8 cellular contexts compared by ENCODE assay signal in the genomic region with DNA sequence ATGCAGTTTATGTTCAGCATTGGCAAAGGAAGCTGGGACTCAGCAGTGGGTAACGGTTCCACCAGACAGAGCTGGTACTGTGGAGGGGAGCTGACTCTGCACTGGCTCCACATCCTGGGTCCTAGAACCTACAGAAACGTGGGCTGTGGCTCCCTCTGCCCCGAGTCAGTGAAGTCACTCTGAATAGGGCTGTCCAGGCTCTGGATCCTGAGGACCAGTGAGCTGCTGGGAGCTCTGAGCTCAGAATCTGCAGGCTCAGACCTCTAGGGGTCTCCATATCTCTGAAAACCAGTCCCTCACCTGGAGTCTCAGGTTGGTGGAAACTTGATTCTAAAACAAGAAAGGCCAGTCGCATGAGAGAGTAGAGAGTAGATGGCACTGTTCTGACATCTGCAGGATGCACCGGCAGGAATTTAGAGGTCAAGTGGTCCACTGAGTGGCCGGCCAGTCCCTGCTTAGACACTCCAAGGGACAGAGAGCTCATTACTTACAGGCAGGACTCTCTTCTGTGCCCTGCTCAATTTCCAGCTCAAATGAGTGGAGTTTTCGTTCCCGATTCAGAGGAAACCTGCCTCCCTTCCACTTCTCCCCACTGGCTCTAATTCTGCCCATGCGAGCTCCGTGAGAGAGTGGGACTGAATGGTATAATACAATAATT. TPM values are rescaled to one million over a fixed set of nuclear protein-coding genes. Genes with fewer than 3 reads are reported as not detected.
DNase-seq lines count a peak whose midpoint lies in the region; ATAC-seq and TF ChIP-seq lines count a peak whose summit lies in the region.

No MANE protein-coding gene starts in this region.

- TF ChIP-seq CTCF in RWPE1 (conservative IDR thresholded peaks at IDR 0.05; ENCODE audit: low read depth) = no peak
- TF ChIP-seq CTCF in transverse colon (IDR thresholded peaks at IDR 0.05) = no peak

- no peak overlapping the region for H3K4me3 ChIP-seq in transverse colon

- POLR2A ChIA-PET in RWPE1 (lab: Yijun Ruan, JAX; ENCODE audit: low non-redundant PET) = no interaction called here

- H3K4me1 ChIP-seq in transverse colon = no peaks in the 10 kb centered on the region

- in situ Hi-C loops in ACHN (cut with HindIII; ENCODE audit: low pct_ligation_motif_present, low pct_unique_long_range_greater_than_20kb, low sequenced_read_pairs) = no loop called here
- in situ Hi-C loops in transverse colon (cut with MboI; ENCODE audit: low pct_ligation_motif_present in 1 of 4, low pct_unique_long_range_greater_than_20kb in 1 of 4, low sequenced_read_pairs in 3 of 4) = no loop called here

- DNase-seq in ACHN (peak; percentile 26), GM19238 (ENCODE audit: insufficient read length, low spot score) (peak; percentile 32), RWPE1 (ENCODE audit: low spot score) (peak; percentile 33), iPS DF 19.7 (ENCODE audit: low read depth, low spot score) (peak; percentile 78), transverse colon (no peak), putamen (ENCODE audit: low spot score) (no peak), posterior vena cava (ENCODE audit: low spot score) (no peak)

- no peaks in the 10 kb centered on the region for H3K9me3 ChIP-seq in transverse colon

- H3K27me3 ChIP-seq in transverse colon = peaks cover 6% of the 10 kb centered on the region

- ATAC-seq in GM21447 (IDR thresholded peaks at IDR 0.05; ENCODE audit: unreplicated experiment) = no peak

- CTCF ChIA-PET in RWPE1 (lab: Yijun Ruan, JAX) = interaction anchor here (0.5 to 1.1 kb wide), 3 partner anchors 9 to 90 kb away, joined by 3 to 6 read pairs (median 4); no protein-coding TSS in a partner anchor

- no peak for TF ChIP-seq EP300 in transverse colon (IDR thresholded peaks at IDR 0.05; ENCODE audit: low read depth)

- intact Hi-C loops in transverse colon (cut with DNase I; ENCODE audit: low total_unique reads) = no loop called here
- intact Hi-C loops in posterior vena cava (cut with DNase I) = no loop called here

- WGBS in transverse colon (ENCODE audit: low coverage in 1 of 2), 2 donors = 56% methylated on average over 10 of the region's 10 CpGs; no CpG with 5 or more reads in 1 of the 2 donors

- H3K27ac ChIP-seq in RWPE1 (no peak overlapping the region), transverse colon (no peak overlapping the region)

- H3K36me3 ChIP-seq in transverse colon = no peaks in the 10 kb centered on the region

- TF ChIP-seq POLR2A in transverse colon (IDR thresholded peaks at IDR 0.05) = no peak

RNA-seq across cellular contexts. Expression of a gene that starts 18.6 kb away (rescaled TPM):
- total RNA-seq in transverse colon (under 1 TPM in 1 of 4 donors, not detected in 3; 0.16 TPM), posterior vena cava (not detected)

RNA-seq across cellular contexts. Expression of a gene that starts 31.9 kb away (rescaled TPM):
- total RNA-seq in transverse colon (100 to 1,000 TPM in 2 of 4 donors, 10 to 100 TPM in 2; 14.1 to 113 (median 98.4) TPM), posterior vena cava (10 to 100 TPM; 76.3 to 98.4 TPM)

Comparison
In these comparisons a context has a peak if more than half of its experiments do, and no peak if none do; other contexts are left out.
1. DNase-seq: peak in ACHN (single experiment), GM19238 (single experiment), RWPE1 (single experiment) and iPS DF 19.7 (single experiment); none in transverse colon (single experiment), putamen (single experiment) and posterior vena cava (single experiment).